In the genomic region with DNA sequence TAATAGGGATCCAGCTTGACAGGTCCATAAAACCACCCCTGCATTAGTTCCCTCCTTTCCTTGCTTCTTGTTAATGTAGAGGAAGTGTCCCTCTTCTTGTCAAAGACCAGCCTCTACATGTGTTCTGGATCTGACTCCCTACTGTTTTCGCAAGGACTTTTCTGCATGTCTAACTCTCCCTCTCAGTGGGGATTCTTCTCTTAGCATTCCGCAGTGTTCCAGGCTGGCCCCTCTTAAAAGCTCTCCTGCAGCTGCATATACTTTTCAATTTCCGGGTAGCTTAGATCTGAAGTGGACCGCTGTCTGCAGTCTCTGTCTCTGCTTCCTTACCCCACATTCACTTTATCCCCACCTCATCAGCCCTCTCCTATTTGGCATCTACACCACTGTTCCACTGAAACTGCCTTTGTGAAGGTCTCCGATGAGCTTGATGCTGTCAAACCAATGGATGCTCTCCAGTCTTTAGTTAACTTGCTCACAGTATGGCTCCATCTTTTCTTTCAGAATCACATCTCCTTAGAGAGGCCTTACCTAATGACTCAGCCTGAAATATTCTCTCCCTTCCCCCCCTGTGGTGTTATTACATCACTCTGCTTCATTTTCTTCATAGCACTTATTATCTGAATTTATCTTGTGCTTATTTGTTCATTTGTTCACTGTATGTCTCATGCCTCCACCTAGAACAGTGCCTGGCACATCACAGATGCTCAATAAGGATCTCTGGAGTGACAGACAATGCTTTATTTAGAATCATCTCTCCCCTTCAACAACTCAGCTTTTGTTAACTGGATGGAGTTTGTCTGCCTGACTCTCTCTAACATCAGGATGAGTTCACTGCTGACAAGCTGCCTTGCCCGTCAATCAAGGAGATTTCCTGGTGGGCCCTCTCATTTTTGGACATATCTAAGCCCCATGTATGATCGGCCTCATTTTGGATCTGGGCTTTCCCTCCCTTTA, we compare ENCODE assay signal across 8 cellular contexts.
A peak's percentile ranks its signal among the peaks of the same experiment; 100 is the strongest.
DNase-seq lines count a peak whose midpoint lies in the region; ATAC-seq and TF ChIP-seq lines count a peak whose summit lies in the region.

No MANE protein-coding gene starts in this region.

- no peak for ATAC-seq in HG03469 (IDR thresholded peaks at IDR 0.05; ENCODE audit: unreplicated experiment)

- no peak overlapping the region for H3K4me3 ChIP-seq in GM12865 (ENCODE audit: low read depth, low read length)
- no peak overlapping the region for H3K4me3 ChIP-seq in HUES48 (ENCODE audit: low read depth, low read length)
- H3K4me3 ChIP-seq in H7 (ENCODE audit: insufficient read depth, low read depth, low read length): no peak overlapping the region

- H3K27ac ChIP-seq in HUES48 (ENCODE audit: low read depth, low read length) (peak overlapping the region; percentile 3), caudate nucleus (ENCODE audit: low read depth, low read length) (peak overlapping the region; percentile 13)

- H3K36me3 ChIP-seq in HUES48 (ENCODE audit: control insufficient read depth, insufficient read depth, low read length) (no peaks in the 10 kb centered on the region), H7 (replicated peaks; ENCODE audit: control insufficient read depth, insufficient read depth, low read length) (no peaks in the 10 kb centered on the region)

- H3K4me1 ChIP-seq in HUES48 (ENCODE audit: control insufficient read depth, insufficient read depth, low read length): peaks cover 10% of the 10 kb centered on the region

- H3K9ac ChIP-seq in HUES48 (ENCODE audit: low read depth, low read length): no peak overlapping the region

- in situ Hi-C loops in ACHN (cut with HindIII; ENCODE audit: low pct_ligation_motif_present, low pct_unique_long_range_greater_than_20kb, low sequenced_read_pairs): no loop called here

- H3K27me3 ChIP-seq in HUES48 (ENCODE audit: control insufficient read depth, insufficient read depth, low read length) (no peaks in the 10 kb centered on the region), H7 (ENCODE audit: control insufficient read depth, insufficient read depth, low read length) (no peaks in the 10 kb centered on the region)

- no peak for TF ChIP-seq CTCF in GM12865 (IDR thresholded peaks at IDR 0.05; ENCODE audit: insufficient read depth, low read depth, low read length, missing control alignments)

- peak; percentile 31 for DNase-seq in GM12865 (ENCODE audit: low read depth)
- peak in 3 of 61 donors; percentile 13 to 58 (median 17) for DNase-seq in caudate nucleus (lab: John Stamatoyannopoulos, UW)
- DNase-seq in non-pigmented ciliary epithelial cell (ENCODE audit: low read depth): peak; percentile 68
- DNase-seq in H7: no peak
- DNase-seq in GF-D8 (lab: John Stamatoyannopoulos, UW): no peak
- DNase-seq in ACHN: no peak

- no peaks in the 10 kb centered on the region for H3K9me3 ChIP-seq in HUES48 (ENCODE audit: control insufficient read depth, insufficient read depth, low read length)

Comparison
In these comparisons a context has a peak if more than half of its experiments do, and no peak if none do; other contexts are left out.
1. DNase-seq: peak in GM12865 (single experiment) and non-pigmented ciliary epithelial cell (single experiment); none in H7 (single experiment), GF-D8 (single experiment) and ACHN (single experiment).